9 cellular contexts compared by ENCODE assay signal in the genomic region with DNA sequence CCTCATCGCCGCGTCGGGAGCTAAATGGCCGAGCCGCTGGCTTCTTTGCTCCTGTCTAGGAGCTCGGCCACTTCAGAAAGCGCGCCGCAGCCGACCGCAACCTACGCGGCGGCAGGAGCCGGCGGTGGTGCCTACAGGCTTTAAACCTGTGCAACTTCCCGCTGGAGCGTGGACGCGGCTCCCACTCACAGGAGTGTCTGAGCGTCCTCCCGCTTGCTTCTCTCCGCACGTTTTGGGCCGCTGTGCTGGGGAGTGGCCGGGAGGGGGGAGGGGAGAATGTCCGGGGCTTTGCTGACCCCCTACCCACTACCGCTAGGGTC. TPM values are rescaled to one million over a fixed set of nuclear protein-coding genes. Genes with fewer than 3 reads are reported as not detected.
DNase-seq lines count a peak whose midpoint lies in the region; ATAC-seq and TF ChIP-seq lines count a peak whose summit lies in the region.
"Had no signal": no experiment of that assay in that cellular context is flagged by ENCODE, and none has a peak within 500 bp of the region (broad histone marks: within the 10 kb centered on the region; RNA-seq: fewer than 3 reads in every experiment).

No MANE protein-coding gene starts in this region.

- no peaks in the 10 kb centered on the region for H3K9me3 ChIP-seq in right atrium auricular region
- H3K9me3 ChIP-seq in skeletal muscle satellite cell (replicated peaks; ENCODE audit: low read length), result no peaks in the 10 kb centered on the region

- peak overlapping the region; percentile 53 to 58 for H3K27ac ChIP-seq in right atrium auricular region

- no peaks in the 10 kb centered on the region for H3K9me3 Mint-ChIP-seq in activated T-helper 17 cell treated with anti-CD3 and anti-CD28 coated beads, Interleukin-2, amount 50 U/mL, for 72 hours

- no peaks in the 10 kb centered on the region for H3K36me3 ChIP-seq in right atrium auricular region
- H3K36me3 ChIP-seq in skeletal muscle satellite cell (ENCODE audit: insufficient read depth, low read length), result no peaks in the 10 kb centered on the region

- H3K4me1 ChIP-seq in right atrium auricular region (no peaks in the 10 kb centered on the region), skeletal muscle satellite cell (ENCODE audit: control insufficient read depth, insufficient read depth, low read length) (no peaks in the 10 kb centered on the region)

- H3K4me3 ChIP-seq in right atrium auricular region, result peak overlapping the region; percentile 33 to 49
- H3K4me3 ChIP-seq in skeletal muscle satellite cell (ENCODE audit: low read length), result no peak overlapping the region

- no peaks in the 10 kb centered on the region for H3K4me1 Mint-ChIP-seq in activated T-helper 17 cell treated with anti-CD3 and anti-CD28 coated beads, Interleukin-2, amount 50 U/mL, for 72 hours

- H3K9ac ChIP-seq in skeletal muscle satellite cell (ENCODE audit: low read depth, low read length), result no peak overlapping the region

- ATAC-seq in activated T-helper 17 cell treated with anti-CD3 and anti-CD28 coated beads, Interleukin-2, amount 50 U/mL, for 72 hours (replicated peaks), result no peak
- no peak for ATAC-seq in GM21529 (IDR thresholded peaks at IDR 0.05; ENCODE audit: unreplicated experiment)

- peaks cover 0 to 10% of the 10 kb centered on the region in 2 donors for H3K27me3 ChIP-seq in right atrium auricular region
- peaks cover 89% of the 10 kb centered on the region for H3K27me3 ChIP-seq in skeletal muscle satellite cell (ENCODE audit: control insufficient read depth, insufficient read depth, low read length)

- H3K27me3 Mint-ChIP-seq in activated T-helper 17 cell treated with anti-CD3 and anti-CD28 coated beads, Interleukin-2, amount 50 U/mL, for 72 hours, result peaks cover 17% of the 10 kb centered on the region

- H3K4me2 ChIP-seq in skeletal muscle satellite cell (ENCODE audit: low read length), result peak overlapping the region; percentile 15

- no peak for TF ChIP-seq CTCF in right atrium auricular region (IDR thresholded peaks at IDR 0.05)

- no peak overlapping the region for H3K27ac Mint-ChIP-seq in activated T-helper 17 cell treated with anti-CD3 and anti-CD28 coated beads, Interleukin-2, amount 50 U/mL, for 72 hours

- no peaks in the 10 kb centered on the region for H3K36me3 Mint-ChIP-seq in activated T-helper 17 cell treated with anti-CD3 and anti-CD28 coated beads, Interleukin-2, amount 50 U/mL, for 72 hours (ENCODE audit: low read depth)

- peak overlapping the region; percentile 32 for H3K4me3 Mint-ChIP-seq in activated T-helper 17 cell treated with anti-CD3 and anti-CD28 coated beads, Interleukin-2, amount 50 U/mL, for 72 hours

- DNase-seq in ELR (ENCODE audit: low read depth) (peak; percentile 4), right atrium auricular region (ENCODE audit: low spot score) (no peak), midbrain (lab: John Stamatoyannopoulos, UW) (no peak), superior temporal gyrus (ENCODE audit: extremely low spot score) (no peak)
- DNase-seq in stimulated activated CD4-positive, alpha-beta T cell treated with anti-CD3 and anti-CD28 coated beads, Interleukin-2, amount 100 ng/mL, for 48 hours, result no peak
- DNase-seq: SW 1271 had no signal

RNA-seq across cellular contexts. Expression of a gene that starts 1.0 kb away (rescaled TPM):
- total RNA-seq in activated T-helper 17 cell treated with anti-CD3 and anti-CD28 coated beads, Interleukin-2, amount 50 U/mL, for 72 hours, result under 1 TPM; 0.15 to 0.71 TPM
- total RNA-seq in right atrium auricular region, result 1 to 10 TPM; 5.5 to 9.3 TPM
- total RNA-seq in skeletal muscle satellite cell (2012; rRNA removed), result under 0.01 and 0.22 TPM in 2 replicates
